9 cellular contexts compared by ENCODE assay signal in the genomic region with DNA sequence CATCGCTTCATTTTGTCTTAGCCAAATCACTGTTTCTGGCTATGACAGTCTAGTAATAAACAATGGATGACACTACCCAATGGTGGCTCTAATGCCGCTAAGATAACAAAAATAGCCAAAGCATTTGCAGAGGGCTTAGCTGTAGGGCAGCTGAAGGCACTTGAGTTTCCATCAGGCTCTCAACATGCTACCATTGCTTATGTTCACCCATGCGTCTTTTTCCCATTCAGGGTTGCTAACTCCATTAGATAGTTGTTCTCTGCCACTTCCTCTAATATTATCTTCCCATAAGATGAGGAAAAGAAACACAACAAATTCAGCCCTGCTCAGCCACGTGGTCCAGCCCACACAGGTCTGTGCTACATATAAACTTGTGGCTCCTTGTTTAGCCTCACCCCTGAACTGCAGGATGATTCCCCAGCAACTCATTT.
DNase-seq lines count a peak whose midpoint lies in the region; ATAC-seq and TF ChIP-seq lines count a peak whose summit lies in the region.
"Had no signal": no experiment of that assay in that cellular context is flagged by ENCODE, and none has a peak within 500 bp of the region (broad histone marks: within the 10 kb centered on the region; RNA-seq: fewer than 3 reads in every experiment).

No MANE protein-coding gene starts in this region.

- WGBS in psoas muscle, 3 donors, result 26 to 40% (median 36%) methylated on average over 4 of the region's 4 CpGs

- H3K9me3 ChIP-seq in psoas muscle, result no peaks in the 10 kb centered on the region
- H3K9me3 ChIP-seq in CD8-positive, alpha-beta memory T cell (ENCODE audit: low read length), result no peaks in the 10 kb centered on the region
- H3K9me3 ChIP-seq in HAP-1, result no peaks in the 10 kb centered on the region

- DNase-seq in DMS53 treated with DMSO at 0.1 percent for 48 hours (lab: John Stamatoyannopoulos, UW; ENCODE audit: unreplicated experiment) (peak; percentile 91), NCI-H345 (lab: John Stamatoyannopoulos, UW) (peak; percentile 65), dorsolateral prefrontal cortex (peak in 1 of 10 donors; percentile 9), psoas muscle (no peak), HAP-1 (ENCODE audit: low spot score in 2 of 2) (no peak)
- DNase-seq in CD8-positive, alpha-beta memory T cell, result no peak
- DNase-seq: GF-D8 had no signal

- no peaks in the 10 kb centered on the region for H3K9me3 Mint-ChIP-seq in CD8-positive, alpha-beta memory T cell

- H3K4me1 ChIP-seq in psoas muscle (peaks cover 60% of the 10 kb centered on the region), HAP-1 (peaks cover 3% of the 10 kb centered on the region)
- peaks cover 47% of the 10 kb centered on the region for H3K4me1 ChIP-seq in CD8-positive, alpha-beta memory T cell (ENCODE audit: insufficient read depth, low read length)

- POLR2A ChIA-PET in CD8-positive, alpha-beta memory T cell (lab: Charles Lee), result no interaction called here

- in situ Hi-C loops in HAP-1 (cut with MboI; ENCODE audit: low sequenced_read_pairs), result no loop called here

- H3K27me3 ChIP-seq in dorsolateral prefrontal cortex (no peaks in the 10 kb centered on the region), psoas muscle (ENCODE audit: insufficient read depth in 3 of 3, low read length in 2 of 3) (no peaks in the 10 kb centered on the region), HAP-1 (ENCODE audit: low read depth) (no peaks in the 10 kb centered on the region)
- no peaks in the 10 kb centered on the region for H3K27me3 ChIP-seq in CD8-positive, alpha-beta memory T cell (ENCODE audit: insufficient read depth, low read length, poor library complexity, severe bottlenecking)

- peaks cover 0 to 2% of the 10 kb centered on the region in 2 donors for H3K27me3 Mint-ChIP-seq in CD8-positive, alpha-beta memory T cell

- intact Hi-C loops in dorsolateral prefrontal cortex (cut with DNase I), result no loop called here
- intact Hi-C loops in psoas muscle (cut with DNase I), result no loop called here

- no peak for ATAC-seq in psoas muscle
- ATAC-seq in GM18858 (IDR thresholded peaks at IDR 0.05; ENCODE audit: unreplicated experiment), result no peak
- ATAC-seq in GM18511 (IDR thresholded peaks at IDR 0.05; ENCODE audit: unreplicated experiment), result no peak

- peak overlapping the region in 4 of 59 donors; percentile 53 to 58 (median 57) for H3K4me3 ChIP-seq in dorsolateral prefrontal cortex
- H3K4me3 ChIP-seq in psoas muscle, result no peak overlapping the region
- no peak overlapping the region for H3K4me3 ChIP-seq in CD8-positive, alpha-beta memory T cell (ENCODE audit: low read length)
- H3K4me3 ChIP-seq in HAP-1, result no peak overlapping the region

- no peak for TF ChIP-seq CTCF in dorsolateral prefrontal cortex (IDR thresholded peaks at IDR 0.05 in 54 of 56, conservative IDR thresholded peaks at IDR 0.05 in 2 of 56; ENCODE audit: low read depth in 1 of 56, partially characterized antibody in 56 of 56)
- no peak for TF ChIP-seq CTCF in psoas muscle (IDR thresholded peaks at IDR 0.05)

- H3K4me1 Mint-ChIP-seq in CD8-positive, alpha-beta memory T cell, result peaks cover 41 to 65% (median 57%) of the 10 kb centered on the region in 3 donors

- no peaks in the 10 kb centered on the region for H3K36me3 ChIP-seq in psoas muscle (ENCODE audit: insufficient read depth in 1 of 2, low read depth in 1 of 2)
- H3K36me3 ChIP-seq in CD8-positive, alpha-beta memory T cell (ENCODE audit: insufficient read depth, low read length), result no peaks in the 10 kb centered on the region
- H3K36me3 ChIP-seq in HAP-1 (replicated peaks), result no peaks in the 10 kb centered on the region

- H3K36me3 Mint-ChIP-seq in CD8-positive, alpha-beta memory T cell, result no peaks in the 10 kb centered on the region

- H3K27ac ChIP-seq in dorsolateral prefrontal cortex, result peak overlapping the region in 57 of 59 donors; percentile 5 to 93 (median 85)
- H3K27ac ChIP-seq in psoas muscle, result peak overlapping the region; percentile 94
- H3K27ac ChIP-seq in CD8-positive, alpha-beta memory T cell (ENCODE audit: low read depth, low read length), result no peak overlapping the region

- H3K4me3 Mint-ChIP-seq in CD8-positive, alpha-beta memory T cell, result no peak overlapping the region

- H3K27ac Mint-ChIP-seq in CD8-positive, alpha-beta memory T cell, result peak overlapping the region in 1 of 8 donors; percentile 77

- CTCF ChIA-PET in CD8-positive, alpha-beta memory T cell (lab: Charles Lee), result interaction anchor here (2.9 kb wide), 1 partner anchor 10 kb away, joined by 12 read pairs; no protein-coding TSS in a partner anchor

Comparison
In these comparisons a context has a peak if more than half of its experiments do, and no peak if none do; other contexts are left out.
1. DNase-seq: peak in DMS53 treated with DMSO at 0.1 percent for 48 hours (single experiment) and NCI-H345 (single experiment); none in psoas muscle (0 of 2), CD8-positive, alpha-beta memory T cell (0 of 5) and HAP-1 (0 of 2).